ENCODE assay signal across 13 cellular contexts in genomic region chr17:8894189-8894611, GRCh38. TPM values are rescaled to one million over a fixed set of nuclear protein-coding genes. Genes with fewer than 3 reads are reported as not detected.
A peak's percentile ranks its signal among the peaks of the same experiment; 100 is the strongest.
DNase-seq lines count a peak whose midpoint lies in the region; ATAC-seq and TF ChIP-seq lines count a peak whose summit lies in the region.
"Had no signal": no experiment of that assay in that cellular context is flagged by ENCODE, and none has a peak within 500 bp of the region (broad histone marks: within the 10 kb centered on the region; RNA-seq: fewer than 3 reads in every experiment).

No MANE protein-coding gene starts in this region.

- no peak overlapping the region for H4K5ac ChIP-seq in H9 (ENCODE audit: insufficient read length, low read depth, low read length)

- no peak overlapping the region for H2BK12ac ChIP-seq in H9 (ENCODE audit: insufficient read length, low read depth, low read length)

- peak overlapping the region; percentile 37 to 70; a peak in 4 of 5 replicates for H3K4me3 Mint-ChIP-seq in H9
- H3K4me3 Mint-ChIP-seq in effector memory CD8-positive, alpha-beta T cell = no peak overlapping the region
- peak overlapping the region; percentile 42 for H3K4me3 Mint-ChIP-seq in nephron progenitor cell

- no peak overlapping the region for H3K27ac ChIP-seq in H9 (ENCODE audit: insufficient read length, low read depth, low read length)

- H3K79me1 ChIP-seq in H9 (ENCODE audit: insufficient read depth, low read depth, low read length, poor library complexity, severe bottlenecking) = no peaks in the 10 kb centered on the region

- no peak for ATAC-seq in effector memory CD8-positive, alpha-beta T cell (replicated peaks)
- ATAC-seq in HG03354 (IDR thresholded peaks at IDR 0.05; ENCODE audit: poor library complexity, severe bottlenecking, unreplicated experiment) = no peak

- H2BK5ac ChIP-seq in H9 (ENCODE audit: insufficient read length, low read length) = no peak overlapping the region

- H2AFZ ChIP-seq in H9 (ENCODE audit: low read length) = no peak overlapping the region

- H3K4me1 Mint-ChIP-seq in H9 = peaks cover 24 to 32% of the 10 kb centered on the region in 2 experiments
- H3K4me1 Mint-ChIP-seq in effector memory CD8-positive, alpha-beta T cell (ENCODE audit: low read depth in 2 of 2) = peaks cover 48 to 58% of the 10 kb centered on the region in 2 donors
- peaks cover 25% of the 10 kb centered on the region for H3K4me1 Mint-ChIP-seq in nephron progenitor cell

- no CpG with 5 or more reads among the region's 16 CpGs for WGBS in H9 (ENCODE audit: extremely low coverage, insufficient read length, low lambda C conversion rate)

- H2AK5ac ChIP-seq in H9 (ENCODE audit: insufficient read length, low read length) = no peak overlapping the region

- H3K27me3 ChIP-seq in H9 (ENCODE audit: insufficient read depth, low read length) = no peaks in the 10 kb centered on the region
- H3K27me3 ChIP-seq: BLaER1 treated with 17β-estradiol and CSF1 and Interleukin-3, amounts not matched to agents 10 nM and 100 nM had no signal

- peaks cover 4% of the 10 kb centered on the region for H3K23me2 ChIP-seq in H9 (ENCODE audit: insufficient read length, low read depth, low read length, poor library complexity, severe bottlenecking)

- H3K79me2 ChIP-seq in H9 (ENCODE audit: insufficient read depth, low read length) = no peaks in the 10 kb centered on the region

- no peaks in the 10 kb centered on the region for H3K36me3 Mint-ChIP-seq in H9 (ENCODE audit: insufficient read depth in 1 of 3, low read depth in 3 of 3)
- peaks cover 80% of the 10 kb centered on the region for H3K36me3 Mint-ChIP-seq in effector memory CD8-positive, alpha-beta T cell (ENCODE audit: insufficient read depth)
- no peaks in the 10 kb centered on the region for H3K36me3 Mint-ChIP-seq in nephron progenitor cell (ENCODE audit: low read depth)

- peak overlapping the region; percentile 14; the same call in 1 of the 2 replicates for H3K14ac ChIP-seq in H9 (ENCODE audit: insufficient read depth, low read length)

- peak overlapping the region; percentile 67 for H3K4me2 ChIP-seq in H9 (ENCODE audit: insufficient read depth, insufficient read length, low read length)

- H2BK15ac ChIP-seq in H9 (ENCODE audit: low read depth, low read length) = no peak overlapping the region

- H4K8ac ChIP-seq in H9 (replicated peaks; ENCODE audit: insufficient read length, low read depth, low read length) = no peak overlapping the region

- DNase-seq in AG20443 (ENCODE audit: low spot score) = peak; percentile 25
- peak; percentile 62 for DNase-seq in H9
- DNase-seq in effector memory CD8-positive, alpha-beta T cell = no peak
- DNase-seq in nephron progenitor cell = no peak
- DNase-seq in dermis blood vessel endothelial cell = no peak
- DNase-seq in dedifferentiated amniotic fluid mesenchymal stem cell (ENCODE audit: extremely low spot score) = no peak
- DNase-seq in effector CD8-positive, alpha-beta T cell (lab: John Stamatoyannopoulos, UW) = no peak

- no peak overlapping the region for H4K91ac ChIP-seq in H9 (ENCODE audit: insufficient read length, low read depth, low read length)

- no peak overlapping the region for H3K4ac ChIP-seq in H9 (ENCODE audit: low read depth, low read length)

- H3K56ac ChIP-seq in H9 (ENCODE audit: insufficient read length, low read depth, low read length) = no peak overlapping the region

- H3K23ac ChIP-seq in H9 (ENCODE audit: insufficient read length, low read depth, low read length) = no peak overlapping the region

- peaks cover 7% of the 10 kb centered on the region for H3K27me3 Mint-ChIP-seq in H9 (ENCODE audit: low read depth)
- no peaks in the 10 kb centered on the region for H3K27me3 Mint-ChIP-seq in effector memory CD8-positive, alpha-beta T cell
- peaks cover 25% of the 10 kb centered on the region for H3K27me3 Mint-ChIP-seq in nephron progenitor cell (ENCODE audit: low read depth, poor library complexity)

- no peaks in the 10 kb centered on the region for H3K4me1 ChIP-seq in H9 (ENCODE audit: insufficient read depth, low read length)
- H3K4me1 ChIP-seq: HAP-1 had no signal

- no peaks in the 10 kb centered on the region for H3K9me3 ChIP-seq in H9 (ENCODE audit: control insufficient read depth, low read depth, low read length)
- H3K9me3 ChIP-seq: BLaER1 treated with 17β-estradiol and CSF1 and Interleukin-3, amounts not matched to agents 10 nM and 100 nM; HAP-1 had no signal

- H3K9me3 Mint-ChIP-seq in H9 (no peaks in the 10 kb centered on the region), nephron progenitor cell (no peaks in the 10 kb centered on the region)
- no peaks in the 10 kb centered on the region for H3K9me3 Mint-ChIP-seq in effector memory CD8-positive, alpha-beta T cell

- TF ChIP-seq CTCF in H9 (conservative IDR thresholded peaks at IDR 0.05) (no peak), nephron progenitor cell (IDR thresholded peaks at IDR 0.05) (no peak)

- no peaks in the 10 kb centered on the region for H4K20me1 ChIP-seq in H9 (ENCODE audit: control insufficient read depth, insufficient read depth, insufficient read length)

- H3K9ac ChIP-seq in H9 (ENCODE audit: extremely low read depth, insufficient read length, low read length) = no peak overlapping the region

- H3K27ac Mint-ChIP-seq in H9 (no peak overlapping the region), nephron progenitor cell (no peak overlapping the region)
- peak overlapping the region; percentile 54 to 92 for H3K27ac Mint-ChIP-seq in effector memory CD8-positive, alpha-beta T cell

- H2BK120ac ChIP-seq in H9 (ENCODE audit: low read depth, low read length, poor library complexity, severe bottlenecking) = no peak overlapping the region

- H2BK20ac ChIP-seq in H9 (ENCODE audit: low read depth, low read length, poor library complexity, severe bottlenecking) = no peak overlapping the region

- H3T11ph ChIP-seq in H9 (ENCODE audit: low read length) = no peak overlapping the region

- no peak overlapping the region for H3K18ac ChIP-seq in H9 (ENCODE audit: insufficient read length, low read depth, low read length)

RNA-seq across cellular contexts. Expression of gene PIK3R6, which starts 26.7 kb away (rescaled TPM):
- total RNA-seq in H9 (2021) (0.15 TPM in 1 of 2 replicates, not detected in the other), dermis blood vessel endothelial cell (not detected in 2 replicates)
- total RNA-seq: epithelial cell of proximal tubule, HepG2, pulmonary artery endothelial cell had no signal

Comparison
In these comparisons a context has a peak if more than half of its experiments do, and no peak if none do; other contexts are left out.
1. DNase-seq: peak in AG20443 (single experiment) and H9 (single experiment); none in effector memory CD8-positive, alpha-beta T cell (0 of 3), nephron progenitor cell (single experiment), dermis blood vessel endothelial cell (single experiment), dedifferentiated amniotic fluid mesenchymal stem cell (single experiment) and effector CD8-positive, alpha-beta T cell (single experiment).
2. H3K27ac Mint-ChIP-seq: peak in effector memory CD8-positive, alpha-beta T cell (2 of 2); none in H9 (0 of 3) and nephron progenitor cell (single experiment).
3. H3K4me3 Mint-ChIP-seq: peak in H9 (2 of 2) and nephron progenitor cell (single experiment); none in effector memory CD8-positive, alpha-beta T cell (0 of 2).